ENCODE assay signal across 14 cellular contexts in genomic region chr9:93613791-93614190, GRCh38. TPM values are rescaled to one million over a fixed set of nuclear protein-coding genes. Genes with fewer than 3 reads are reported as not detected.
DNase-seq lines count a peak whose midpoint lies in the region; TF ChIP-seq lines count a peak whose summit lies in the region.
"Had no signal": no experiment of that assay in that cellular context is flagged by ENCODE, and none has a peak within 500 bp of the region (broad histone marks: within the 10 kb centered on the region; RNA-seq: fewer than 3 reads in every experiment).

No MANE protein-coding gene starts in this region.

- no peak overlapping the region for H3K4me3 ChIP-seq in endodermal cell (ENCODE audit: low read length)
- H3K4me3 ChIP-seq: A549, GM23338 had no signal

- peaks cover 6% of the 10 kb centered on the region for H3K36me3 ChIP-seq in endodermal cell (ENCODE audit: control insufficient read depth, insufficient read depth, low read length)
- H3K36me3 ChIP-seq: BE2C had no signal

- no peak overlapping the region for H3K9ac ChIP-seq in endodermal cell (ENCODE audit: extremely low read depth, low read length, poor library complexity, severe bottlenecking)

- H3K9me3 Mint-ChIP-seq in endodermal cell = peaks cover 15% of the 10 kb centered on the region

- H3K27me3 Mint-ChIP-seq in endodermal cell (ENCODE audit: insufficient read depth) = no peaks in the 10 kb centered on the region
- H3K27me3 Mint-ChIP-seq: CD8-positive, alpha-beta memory T cell had no signal

- H3K4me1 Mint-ChIP-seq in endodermal cell = peaks cover 19% of the 10 kb centered on the region

- H3K4me3 Mint-ChIP-seq in endodermal cell = no peak overlapping the region
- H3K4me3 Mint-ChIP-seq: CD8-positive, alpha-beta memory T cell; GM23338 had no signal

- intact Hi-C loops in posterior vena cava (cut with DNase I) = no loop called here

- H3K9me3 ChIP-seq in endodermal cell (ENCODE audit: control insufficient read depth, low read length) = peaks cover 15% of the 10 kb centered on the region
- H3K9me3 ChIP-seq: BE2C, Caco-2 had no signal

- WGBS in endodermal cell (ENCODE audit: insufficient coverage in 1 of 2, insufficient read length in 1 of 2), 2 experiments = 50 to 60% methylated on average over 2 to 3 of the region's 3 CpGs

- H3K27ac ChIP-seq in endodermal cell (ENCODE audit: low read depth, low read length) = no peak overlapping the region
- H3K27ac ChIP-seq: A549 had no signal

- H3K27ac Mint-ChIP-seq in endodermal cell = no peak overlapping the region
- H3K27ac Mint-ChIP-seq: CD8-positive, alpha-beta memory T cell; GM23338 had no signal

- peak; percentile 43 for DNase-seq in activated CD8-positive, alpha-beta memory T cell treated with anti-CD3 and anti-CD28 coated beads for 24 hours
- DNase-seq in activated CD8-positive, alpha-beta memory T cell treated with anti-CD3 and anti-CD28 coated beads, Interleukin-2, amount 50 U/mL, for 4 hours = no peak
- DNase-seq in endodermal cell (peak; percentile 36), posterior vena cava (ENCODE audit: low spot score) (peak; percentile 46), SIG-M5 treated with dmso at 0.1 percent for 504 hours (lab: John Stamatoyannopoulos, UW; ENCODE audit: unreplicated experiment) (no peak), cerebellar cortex (ENCODE audit: low spot score) (no peak)
- DNase-seq: BE2C; Caco-2; CD8-positive, alpha-beta memory T cell; DND-41; GDM1; H7 had no signal

- no peaks in the 10 kb centered on the region for H3K4me1 ChIP-seq in endodermal cell (ENCODE audit: control insufficient read depth, insufficient read depth, low read length)
- H3K4me1 ChIP-seq: A549, BE2C, Caco-2 had no signal

- no peaks in the 10 kb centered on the region for H3K27me3 ChIP-seq in endodermal cell (ENCODE audit: control insufficient read depth, insufficient read depth, low read length, poor library complexity, severe bottlenecking)
- H3K27me3 ChIP-seq: BE2C had no signal

- no peak for TF ChIP-seq CTCF in endodermal cell (conservative IDR thresholded peaks at IDR 0.05)

- peaks cover 9% of the 10 kb centered on the region for H3K36me3 Mint-ChIP-seq in endodermal cell (ENCODE audit: low read depth)

RNA-seq across cellular contexts. Expression of gene PHF2, which starts 37.4 kb away (rescaled TPM):
- 10 to 100 TPM; 17.1 to 20.2 TPM for total RNA-seq in endodermal cell
- 21.4 TPM for polyA plus RNA-seq in endodermal cell (2013, experiment 1 of 2)
- 21.7 TPM for polyA plus RNA-seq in endodermal cell (2013, experiment 2 of 2)
- total RNA-seq in posterior vena cava = 10 to 100 TPM; 26.1 to 27.9 TPM

Comparison
In these comparisons a context has a peak if more than half of its experiments do, and no peak if none do; other contexts are left out.
1. DNase-seq: peak in activated CD8-positive, alpha-beta memory T cell treated with anti-CD3 and anti-CD28 coated beads for 24 hours (single experiment), endodermal cell (single experiment) and posterior vena cava (single experiment); none in activated CD8-positive, alpha-beta memory T cell treated with anti-CD3 and anti-CD28 coated beads, Interleukin-2, amount 50 U/mL, for 4 hours (single experiment), SIG-M5 treated with dmso at 0.1 percent for 504 hours (single experiment) and cerebellar cortex (single experiment).